Comparison of ENCODE assay signal across 8 cellular contexts in genomic region chr9:113409481-113409880, GRCh38. TPM values are rescaled to one million over a fixed set of nuclear protein-coding genes. Genes with fewer than 3 reads are reported as not detected.
DNase-seq lines count a peak whose midpoint lies in the region; ATAC-seq and TF ChIP-seq lines count a peak whose summit lies in the region.

No MANE protein-coding gene starts in this region.

- H3K4me1 Mint-ChIP-seq in naive B cell = peaks cover 27 to 46% (median 32%) of the 10 kb centered on the region in 3 donors

- H3K4me1 ChIP-seq in Karpas-422 (ENCODE audit: low read length) = peaks cover 32% of the 10 kb centered on the region

- peak overlapping the region; percentile 96 for H3K4me3 ChIP-seq in AG10803 (ENCODE audit: low read length)
- peak overlapping the region; percentile 97 for H3K4me3 ChIP-seq in Karpas-422 (ENCODE audit: low read length)

- DNase-seq in AG10803 (ENCODE audit: low read depth) (no peak), Karpas-422 (peak; percentile 72), naive B cell (no peak), medulla oblongata (ENCODE audit: extremely low spot score) (no peak), NCI-H1436 treated with DMSO at 0.1 percent for 48 hours (lab: John Stamatoyannopoulos, UW) (no peak)

- no peaks in the 10 kb centered on the region for H3K27me3 ChIP-seq in Karpas-422 (ENCODE audit: low read length)

- no peaks in the 10 kb centered on the region for H3K9me2 ChIP-seq in Karpas-422 (replicated peaks; ENCODE audit: insufficient read depth, low read length)

- peaks cover 15% of the 10 kb centered on the region for H3K36me3 ChIP-seq in Karpas-422 (ENCODE audit: insufficient read depth, low read length)

- H3K27ac ChIP-seq in Karpas-422 (ENCODE audit: low read length) (peak overlapping the region; percentile 93), cingulate gyrus (ENCODE audit: low read depth, low read length) (peak overlapping the region; percentile 99)

- no peaks in the 10 kb centered on the region for H3K27me3 Mint-ChIP-seq in naive B cell

- no peak for TF ChIP-seq CTCF in AG10803 (conservative IDR thresholded peaks at IDR 0.05; ENCODE audit: low read length)

- H4K20me1 ChIP-seq in Karpas-422 (ENCODE audit: insufficient read depth, low read depth, low read length) = no peaks in the 10 kb centered on the region

- peak overlapping the region; percentile 33 to 100 (median 98) for H3K27ac Mint-ChIP-seq in naive B cell

- H3K4me3 Mint-ChIP-seq in naive B cell = peak overlapping the region; percentile 93 to 100 (median 98)

- H3K79me2 ChIP-seq in Karpas-422 (ENCODE audit: low read length) = peaks cover 30% of the 10 kb centered on the region

- ATAC-seq in naive B cell (ENCODE audit: low read depth in 2 of 2) (no peak), HG02798 (IDR thresholded peaks at IDR 0.05; ENCODE audit: poor library complexity, unreplicated experiment) (no peak), HG02981 (IDR thresholded peaks at IDR 0.05; ENCODE audit: unreplicated experiment) (no peak)

- peak overlapping the region; percentile 98 for H3K9ac ChIP-seq in Karpas-422 (ENCODE audit: low read length)

- H2AFZ ChIP-seq in Karpas-422 (ENCODE audit: low read length) = no peak overlapping the region

- H3K9me3 Mint-ChIP-seq in naive B cell = no peaks in the 10 kb centered on the region

- peaks cover 5 to 23% of the 10 kb centered on the region in 2 donors for H3K36me3 Mint-ChIP-seq in naive B cell

- no peaks in the 10 kb centered on the region for H3K9me3 ChIP-seq in Karpas-422 (ENCODE audit: low read length)

- peak overlapping the region; percentile 99 for H3K4me2 ChIP-seq in Karpas-422 (ENCODE audit: low read depth, low read length, poor library complexity, severe bottlenecking)

RNA-seq across cellular contexts. Expression of gene POLE3, which starts 1.0 kb away (rescaled TPM):
- total RNA-seq in Karpas-422 (2014; rRNA removed; shearing (Covaris generic); ENCODE audit: low replicate concordance) = 65.7 and 105 TPM in 2 replicates
- 100 to 1,000 TPM; 112 to 213 (median 140) TPM for polyA plus RNA-seq in naive B cell (ENCODE audit: low read depth in 6 of 6)

RNA-seq across cellular contexts. Expression of gene C9orf43, which starts 1.1 kb away (rescaled TPM):
- 0.82 and 2.2 TPM in 2 replicates for total RNA-seq in Karpas-422 (2014; rRNA removed; shearing (Covaris generic); ENCODE audit: low replicate concordance)
- under 1 TPM in 5 of 6 donors, not detected in 1; 0.23 to 0.74 (median 0.52) TPM for polyA plus RNA-seq in naive B cell (ENCODE audit: low read depth in 6 of 6)

RNA-seq across cellular contexts. Expression of gene ALAD, which starts 8.4 kb away (rescaled TPM):
- 18.1 and 21.0 TPM in 2 replicates for total RNA-seq in Karpas-422 (2014; rRNA removed; shearing (Covaris generic); ENCODE audit: low replicate concordance)
- polyA plus RNA-seq in naive B cell (ENCODE audit: low read depth in 6 of 6) = 10 to 100 TPM; 13.2 to 29.3 (median 17.3) TPM

RNA-seq across cellular contexts. Expression of gene HDHD3, which starts 32.7 kb away (rescaled TPM):
- total RNA-seq in Karpas-422 (2014; rRNA removed; shearing (Covaris generic); ENCODE audit: low replicate concordance) = 11.6 and 16.4 TPM in 2 replicates
- polyA plus RNA-seq in naive B cell (ENCODE audit: low read depth in 6 of 6) = 10 to 100 TPM; 36.3 to 51.3 (median 42.8) TPM

RNA-seq across cellular contexts. Expression of gene RGS3, which starts 54.0 kb away (rescaled TPM):
- 1.3 and 5.0 TPM in 2 replicates for total RNA-seq in Karpas-422 (2014; rRNA removed; shearing (Covaris generic); ENCODE audit: low replicate concordance)
- 10 to 100 TPM in 1 of 6 donors, 1 to 10 TPM in 5; 3.8 to 13.8 (median 5.8) TPM for polyA plus RNA-seq in naive B cell (ENCODE audit: low read depth in 6 of 6)
